Comparison of ENCODE assay signal across 7 cellular contexts in genomic region chr1:148966084-148966483, GRCh38.
A peak's percentile ranks its signal among the peaks of the same experiment; 100 is the strongest.
DNase-seq lines count a peak whose midpoint lies in the region; ATAC-seq and TF ChIP-seq lines count a peak whose summit lies in the region.
"Not testable (repeated sequence)": the region's sequence is repeated elsewhere in the genome, so short reads cannot be mapped to it uniquely, and the experiment has no call there.

No MANE protein-coding gene starts in this region.

- not testable (repeated sequence) for H3K27me3 ChIP-seq in right lobe of liver; psoas muscle (ENCODE audit: insufficient read depth in 3 of 3, low read length in 2 of 3)

- peak; percentile 13 for DNase-seq in activated T-helper 2 cell treated with anti-CD3 and anti-CD28 coated beads, Interferon-gamma antibody, Interleukin-2, Interleukin-4, amounts not matched to agents 10 μg/mL and 5 μg/mL and 100 μg/mL, durations not matched to agents 14 hours and 24 hours and 36 hours (ENCODE audit: low spot score)
- DNase-seq in right lobe of liver, psoas muscle: not testable (repeated sequence)

- not testable (repeated sequence) for H3K27me3 Mint-ChIP-seq in activated T-helper 2 cell treated with anti-CD3 and anti-CD28 coated beads, Interferon-gamma antibody, Interleukin-2, Interleukin-4, amounts not matched to agents 10 μg/mL and 5 μg/mL and 100 μg/mL, durations not matched to agents 14 hours and 24 hours and 36 hours (ENCODE audit: low read depth)

- not testable (repeated sequence) for H3K4me1 Mint-ChIP-seq in activated T-helper 2 cell treated with anti-CD3 and anti-CD28 coated beads, Interferon-gamma antibody, Interleukin-2, Interleukin-4, amounts not matched to agents 10 μg/mL and 5 μg/mL and 100 μg/mL, durations not matched to agents 14 hours and 24 hours and 36 hours (ENCODE audit: low read depth)

- H3K9me3 ChIP-seq in right lobe of liver, psoas muscle: not testable (repeated sequence)

- not testable (repeated sequence) for H3K4me1 ChIP-seq in right lobe of liver, psoas muscle

- H3K4me3 ChIP-seq in right lobe of liver, psoas muscle: not testable (repeated sequence)

- intact Hi-C loops in activated T-helper 2 cell treated with anti-CD3 and anti-CD28 coated beads, Interferon-gamma antibody, Interleukin-2, Interleukin-4, amounts not matched to agents 10 μg/mL and 5 μg/mL and 100 μg/mL, durations not matched to agents 14 hours and 24 hours and 36 hours (cut with micrococcal nuclease); right lobe of liver (cut with DNase I); psoas muscle (cut with DNase I): not testable (repeated sequence)

- not testable (repeated sequence) for H3K27ac ChIP-seq in right lobe of liver, psoas muscle

- H3K36me3 ChIP-seq in right lobe of liver = not testable (repeated sequence)
- H3K36me3 ChIP-seq in psoas muscle (ENCODE audit: insufficient read depth in 1 of 2, low read depth in 1 of 2) = peaks cover 0 to 51% of the 10 kb centered on the region in 2 donors

- peak in 1 of 4 donors; percentile 17 for TF ChIP-seq CTCF in right lobe of liver (IDR thresholded peaks at IDR 0.05)
- TF ChIP-seq CTCF in psoas muscle (IDR thresholded peaks at IDR 0.05) = not testable (repeated sequence)

- TF ChIP-seq POLR2A in right lobe of liver (IDR thresholded peaks at IDR 0.05) = not testable (repeated sequence)

- H3K9me3 Mint-ChIP-seq in activated T-helper 2 cell treated with anti-CD3 and anti-CD28 coated beads, Interferon-gamma antibody, Interleukin-2, Interleukin-4, amounts not matched to agents 10 μg/mL and 5 μg/mL and 100 μg/mL, durations not matched to agents 14 hours and 24 hours and 36 hours = not testable (repeated sequence)

- H3K27ac Mint-ChIP-seq in activated T-helper 2 cell treated with anti-CD3 and anti-CD28 coated beads, Interferon-gamma antibody, Interleukin-2, Interleukin-4, amounts not matched to agents 10 μg/mL and 5 μg/mL and 100 μg/mL, durations not matched to agents 14 hours and 24 hours and 36 hours = not testable (repeated sequence)

- H3K36me3 Mint-ChIP-seq in activated T-helper 2 cell treated with anti-CD3 and anti-CD28 coated beads, Interferon-gamma antibody, Interleukin-2, Interleukin-4, amounts not matched to agents 10 μg/mL and 5 μg/mL and 100 μg/mL, durations not matched to agents 14 hours and 24 hours and 36 hours (ENCODE audit: low read depth) = not testable (repeated sequence)

- ATAC-seq in GM18873 (IDR thresholded peaks at IDR 0.05; ENCODE audit: low FRiP score, unreplicated experiment) = peak; percentile 71
- peak; percentile 70 for ATAC-seq in HG02938 (IDR thresholded peaks at IDR 0.05; ENCODE audit: unreplicated experiment)
- peak; percentile 80 for ATAC-seq in SK-N-SH treated with all-trans-retinoic acid at 6 μM for 48 hours
- peak; percentile 93 for ATAC-seq in esophagus mucosa
- ATAC-seq in right lobe of liver = peak; percentile 63 to 80 (median 72)
- peak; percentile 67 to 76 (median 68) for ATAC-seq in psoas muscle

- H3K4me3 Mint-ChIP-seq in activated T-helper 2 cell treated with anti-CD3 and anti-CD28 coated beads, Interferon-gamma antibody, Interleukin-2, Interleukin-4, amounts not matched to agents 10 μg/mL and 5 μg/mL and 100 μg/mL, durations not matched to agents 14 hours and 24 hours and 36 hours (ENCODE audit: low read depth) = not testable (repeated sequence)

- WGBS in right lobe of liver (ENCODE audit: insufficient coverage, low coverage, low lambda C conversion rate, missing lambda C conversion rate) = 0% methylated on average over 1 of the region's 2 CpGs
- WGBS in psoas muscle, 3 donors = 8 to 15% (median 8%) methylated on average over 1 of the region's 2 CpGs
